In the genomic region with DNA sequence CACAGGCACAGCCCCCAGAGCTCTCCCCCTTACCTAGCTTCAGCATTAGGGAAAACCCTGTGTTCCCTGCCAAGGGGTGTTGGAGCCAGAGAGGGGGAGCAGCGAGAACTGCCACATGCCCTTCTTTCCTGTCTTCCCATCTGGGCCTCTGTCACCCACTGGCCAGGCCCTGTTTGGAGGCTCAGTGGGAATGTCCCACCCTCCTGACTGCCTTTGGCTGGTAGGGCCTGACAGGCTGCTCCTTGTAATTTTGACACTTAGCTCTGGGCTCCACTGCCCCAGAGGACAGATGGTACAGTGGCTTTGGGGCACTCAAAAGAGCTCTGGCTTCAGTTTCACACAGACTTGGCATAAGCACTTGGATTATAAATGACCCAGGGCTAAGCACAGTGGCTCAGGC, we compare ENCODE assay signal across 26 cellular contexts. TPM values are rescaled to one million over a fixed set of nuclear protein-coding genes. Genes with fewer than 3 reads are reported as not detected.
DNase-seq lines count a peak whose midpoint lies in the region; ATAC-seq, FAIRE-seq and TF ChIP-seq lines count a peak whose summit lies in the region.
"Had no signal": no experiment of that assay in that cellular context is flagged by ENCODE, and none has a peak within 500 bp of the region (broad histone marks: within the 10 kb centered on the region; RNA-seq: fewer than 3 reads in every experiment).

No MANE protein-coding gene starts in this region.

- peak overlapping the region; percentile 39 for H3K4me3 Mint-ChIP-seq in type B pancreatic cell

- intact Hi-C loops in Right ventricle myocardium superior (cut with DNase I): no loop called here
- intact Hi-C loops in left ventricle myocardium inferior (cut with micrococcal nuclease): no loop called here

- H3K27me3 ChIP-seq in left ventricle myocardium inferior (ENCODE audit: low read depth): no peaks in the 10 kb centered on the region
- H3K27me3 ChIP-seq in HUES6 (ENCODE audit: control insufficient read depth, insufficient read depth, low read length): peaks cover 14% of the 10 kb centered on the region
- H3K27me3 ChIP-seq: BLaER1 had no signal

- no peaks in the 10 kb centered on the region for H3K36me3 Mint-ChIP-seq in type B pancreatic cell
- H3K36me3 Mint-ChIP-seq: CD4-positive, CD25-positive, alpha-beta regulatory T cell had no signal

- H3K4me3 ChIP-seq in left ventricle myocardium inferior: no peak overlapping the region
- no peak overlapping the region for H3K4me3 ChIP-seq in HUES6 (ENCODE audit: low read depth, low read length)
- H3K4me3 ChIP-seq: BLaER1, K562 had no signal

- H3K36me3 ChIP-seq in left ventricle myocardium inferior (no peaks in the 10 kb centered on the region), HUES6 (ENCODE audit: control insufficient read depth, insufficient read depth, low read length) (no peaks in the 10 kb centered on the region; the same call in 1 of the 2 replicates)

- DNase-seq in Right ventricle myocardium superior (peak; percentile 23), left ventricle myocardium inferior (no peak), cerebellar nuclear complex (lab: John Stamatoyannopoulos, UW) (peak; percentile 70 to 85), type B pancreatic cell (ENCODE audit: extremely low spot score, unreplicated experiment) (no peak), HTR-8/SVneo (ENCODE audit: insufficient read length, low spot score) (no peak)
- DNase-seq: CD4-positive, CD25-positive, alpha-beta regulatory T cell; GDM1; Kasumi-1; MV-4-11; NCI-H1105 treated with DMSO at 0.1 percent for 48 hours; NCI-H146; NCI-H2029; NCI-H526 treated with DMSO at 0.1 percent for 48 hours; SK-N-SH; SW 1271 had no signal

- TF ChIP-seq CTCF in left ventricle myocardium inferior (IDR thresholded peaks at IDR 0.05; ENCODE audit: borderline replicate concordance) (no peak), type B pancreatic cell (conservative IDR thresholded peaks at IDR 0.05) (no peak)

- no peak overlapping the region for H3K27ac Mint-ChIP-seq in type B pancreatic cell
- H3K27ac Mint-ChIP-seq: CD4-positive, CD25-positive, alpha-beta regulatory T cell had no signal

- H3K27me3 Mint-ChIP-seq in type B pancreatic cell: peaks cover 3% of the 10 kb centered on the region
- H3K27me3 Mint-ChIP-seq: CD4-positive, CD25-positive, alpha-beta regulatory T cell had no signal

- H3K9me3 ChIP-seq in left ventricle myocardium inferior (replicated peaks): no peaks in the 10 kb centered on the region
- H3K9me3 ChIP-seq in HUES6 (ENCODE audit: control insufficient read depth, insufficient read depth, low read depth, low read length): no peaks in the 10 kb centered on the region
- H3K9me3 ChIP-seq: BLaER1, SK-N-SH had no signal

- FAIRE-seq in HTR-8/SVneo (lab: Jason Lieb, UNC): no peak
- FAIRE-seq: A204.1, D721Med, GM12892, GM19239, H54, HepG2, K562, RCC 7860 had no signal

- H3K9ac ChIP-seq in HUES6 (ENCODE audit: low read length): peak overlapping the region; percentile 23
- H3K9ac ChIP-seq: BLaER1, SK-N-SH had no signal

- ATAC-seq in Right ventricle myocardium superior (ENCODE audit: poor library complexity): no peak
- no peak for ATAC-seq in activated CD4-positive, CD25-positive, alpha-beta regulatory T cell treated with anti-CD3 and anti-CD28 coated beads, Interleukin-2, amount 50 U/mL, for 24 hours
- ATAC-seq: HepG2, K562 had no signal

- H3K4me1 Mint-ChIP-seq in type B pancreatic cell (ENCODE audit: unreplicated experiment): no peaks in the 10 kb centered on the region

- H3K27ac ChIP-seq in left ventricle myocardium inferior (replicated peaks) (no peak overlapping the region), HUES6 (ENCODE audit: low read depth, low read length) (no peak overlapping the region)
- H3K27ac ChIP-seq: BLaER1 had no signal

- peaks cover 20% of the 10 kb centered on the region for H3K4me1 ChIP-seq in left ventricle myocardium inferior
- peaks cover 4% of the 10 kb centered on the region for H3K4me1 ChIP-seq in HUES6 (ENCODE audit: control insufficient read depth, insufficient read depth, low read length)

- H3K9me3 Mint-ChIP-seq in type B pancreatic cell: no peaks in the 10 kb centered on the region
- H3K9me3 Mint-ChIP-seq: CD4-positive, CD25-positive, alpha-beta regulatory T cell had no signal

RNA-seq across cellular contexts. Expression of a gene that starts 16.7 kb away (rescaled TPM):
- total RNA-seq in Right ventricle myocardium superior (41.3 TPM), left ventricle myocardium inferior (49.5 TPM), type B pancreatic cell (ENCODE audit: low replicate concordance) (147 and 227 TPM in 2 replicates)

RNA-seq across cellular contexts. Expression of a gene that starts 50.6 kb away (rescaled TPM):
- total RNA-seq in Right ventricle myocardium superior: not detected
- not detected for total RNA-seq in left ventricle myocardium inferior
- total RNA-seq in type B pancreatic cell (ENCODE audit: low replicate concordance): 0.43 and 1.6 TPM in 2 replicates
- total RNA-seq: HepG2, K562 had no signal

RNA-seq across cellular contexts. Expression of a gene that starts 52.9 kb away (rescaled TPM):
- total RNA-seq in Right ventricle myocardium superior (8.1 TPM), left ventricle myocardium inferior (6.0 TPM), type B pancreatic cell (ENCODE audit: low replicate concordance) (21.2 and 27.0 TPM in 2 replicates)

Comparison
In these comparisons a context has a peak if more than half of its experiments do, and no peak if none do; other contexts are left out.
1. DNase-seq: peak in Right ventricle myocardium superior (single experiment) and cerebellar nuclear complex (2 of 2); none in left ventricle myocardium inferior (single experiment), type B pancreatic cell (single experiment) and HTR-8/SVneo (single experiment).